8 cellular contexts compared by ENCODE assay signal in the genomic region with DNA sequence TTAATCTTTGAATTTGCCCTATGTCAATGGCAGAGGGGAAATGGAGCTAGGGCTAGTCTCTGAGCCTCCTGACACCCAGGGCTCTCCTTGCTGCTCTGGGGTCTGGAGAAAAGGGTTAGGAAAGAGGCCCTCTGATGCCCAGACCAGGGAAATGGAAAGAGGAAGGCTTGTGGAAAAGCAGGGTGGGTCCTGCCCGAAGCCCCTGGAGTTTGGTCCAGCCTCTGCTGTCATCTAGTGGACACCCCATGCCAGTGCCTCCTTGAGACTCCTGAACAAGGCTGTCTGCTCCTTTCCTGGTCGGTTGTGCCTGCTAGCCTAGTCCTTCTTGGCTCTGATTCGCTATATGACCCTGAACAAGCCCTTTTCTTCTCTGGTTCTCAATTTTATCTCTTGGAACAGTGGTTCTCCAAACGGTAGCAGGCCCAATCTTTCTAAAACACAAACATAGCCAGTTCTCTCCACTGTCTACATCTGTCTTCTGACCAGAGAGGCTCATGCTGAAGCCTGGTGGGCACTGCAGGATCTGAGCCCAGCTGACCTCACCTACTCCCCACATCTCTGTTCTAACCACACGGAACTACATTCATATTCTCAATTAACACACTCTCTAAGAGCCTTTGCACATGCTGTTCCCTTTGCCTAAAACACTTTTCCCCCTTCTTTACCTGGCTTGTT. TPM values are rescaled to one million over a fixed set of nuclear protein-coding genes. Genes with fewer than 3 reads are reported as not detected.
DNase-seq lines count a peak whose midpoint lies in the region; TF ChIP-seq lines count a peak whose summit lies in the region.

No MANE protein-coding gene starts in this region.

- intact Hi-C loops in colonic mucosa (cut with DNase I): loop anchor here (2.0 to 5.0 kb wide), 2 partner anchors 42 to 202 kb away; a partner anchor contains a TSS

- H3K27me3 ChIP-seq in colonic mucosa: no peaks in the 10 kb centered on the region

- TF ChIP-seq CTCF in colonic mucosa (IDR thresholded peaks at IDR 0.05): peak; percentile 86

- H3K27ac Mint-ChIP-seq in T-helper 2 cell treated with Interferon-gamma antibody and Interleukin-4, amounts not matched to agents 5 μg/mL and 100 μg/mL, for 36 hours: no peak overlapping the region

- H3K4me1 ChIP-seq in colonic mucosa: no peaks in the 10 kb centered on the region

- no peaks in the 10 kb centered on the region for H3K9me3 ChIP-seq in colonic mucosa

- H3K4me3 Mint-ChIP-seq in T-helper 2 cell treated with Interferon-gamma antibody and Interleukin-4, amounts not matched to agents 5 μg/mL and 100 μg/mL, for 36 hours: no peak overlapping the region

- H3K36me3 ChIP-seq in colonic mucosa: no peaks in the 10 kb centered on the region

- no peaks in the 10 kb centered on the region for H3K36me3 Mint-ChIP-seq in T-helper 2 cell treated with Interferon-gamma antibody and Interleukin-4, amounts not matched to agents 5 μg/mL and 100 μg/mL, for 36 hours (ENCODE audit: low read depth)

- peaks cover 7% of the 10 kb centered on the region for H3K9me3 Mint-ChIP-seq in T-helper 2 cell treated with Interferon-gamma antibody and Interleukin-4, amounts not matched to agents 5 μg/mL and 100 μg/mL, for 36 hours

- DNase-seq in SIG-M5 treated with dmso at 0.1 percent for 504 hours (lab: John Stamatoyannopoulos, UW; ENCODE audit: unreplicated experiment) (peak; percentile 68), SIG-M5 (lab: John Stamatoyannopoulos, UW) (no peak), NCI-H1694 (lab: John Stamatoyannopoulos, UW) (peak; percentile 64), colonic mucosa (peak; percentile 76), left kidney (ENCODE audit: low read depth, low spot score) (peak; percentile 86)
- peak; percentile 8 for DNase-seq in T-helper 2 cell treated with Interferon-gamma antibody and Interleukin-4, amounts not matched to agents 5 μg/mL and 100 μg/mL, for 36 hours (ENCODE audit: low spot score)
- DNase-seq in stimulated activated CD4-positive, alpha-beta T cell treated with anti-CD3 and anti-CD28 coated beads, Interleukin-4, amount 100 ng/mL, for 1 hour: peak; percentile 11
- DNase-seq in activated CD4-positive, CD25-positive, alpha-beta regulatory T cell treated with anti-CD3 and anti-CD28 coated beads, Interleukin-2, amount 50 U/mL, for 72 hours: no peak

- no peak overlapping the region for H3K27ac ChIP-seq in colonic mucosa

- no peak overlapping the region for H3K9ac ChIP-seq in colonic mucosa (ENCODE audit: low read depth in 2 of 2, low read length in 2 of 2)

- peaks cover 3% of the 10 kb centered on the region for H3K4me1 Mint-ChIP-seq in T-helper 2 cell treated with Interferon-gamma antibody and Interleukin-4, amounts not matched to agents 5 μg/mL and 100 μg/mL, for 36 hours (ENCODE audit: low read depth)

- H3K27me3 Mint-ChIP-seq in T-helper 2 cell treated with Interferon-gamma antibody and Interleukin-4, amounts not matched to agents 5 μg/mL and 100 μg/mL, for 36 hours (ENCODE audit: low read depth): peaks cover 2% of the 10 kb centered on the region

- no peak overlapping the region for H3K4me3 ChIP-seq in colonic mucosa

RNA-seq across cellular contexts. Expression of a gene that starts 8.8 kb away (rescaled TPM):
- total RNA-seq in colonic mucosa: under 1 TPM; 0.57 to 0.88 TPM

RNA-seq across cellular contexts. Expression of a gene that starts 10.9 kb away (rescaled TPM):
- 10 to 100 TPM; 28.1 to 32.3 TPM for total RNA-seq in colonic mucosa

RNA-seq across cellular contexts. Expression of a gene that starts 26.3 kb away (rescaled TPM):
- 10 to 100 TPM; 18.3 to 18.4 TPM for total RNA-seq in colonic mucosa

RNA-seq across cellular contexts. Expression of a gene that starts 41.7 kb away (rescaled TPM):
- total RNA-seq in colonic mucosa: 10 to 100 TPM; 27.1 to 61.7 TPM

Comparison
In these comparisons a context has a peak if more than half of its experiments do, and no peak if none do; other contexts are left out.
1. DNase-seq: peak in SIG-M5 treated with dmso at 0.1 percent for 504 hours (single experiment), NCI-H1694 (single experiment), T-helper 2 cell treated with Interferon-gamma antibody and Interleukin-4, amounts not matched to agents 5 μg/mL and 100 μg/mL, for 36 hours (single experiment), colonic mucosa (single experiment), left kidney (single experiment) and stimulated activated CD4-positive, alpha-beta T cell treated with anti-CD3 and anti-CD28 coated beads, Interleukin-4, amount 100 ng/mL, for 1 hour (single experiment); none in SIG-M5 (single experiment) and activated CD4-positive, CD25-positive, alpha-beta regulatory T cell treated with anti-CD3 and anti-CD28 coated beads, Interleukin-2, amount 50 U/mL, for 72 hours (single experiment).